In genomic region chr13:105804561-105805190, GRCh38 we compare ENCODE assay signal across 13 cellular contexts.
A peak's percentile ranks its signal among the peaks of the same experiment; 100 is the strongest.
DNase-seq lines count a peak whose midpoint lies in the region; TF ChIP-seq lines count a peak whose summit lies in the region.
"Had no signal": no experiment of that assay in that cellular context is flagged by ENCODE, and none has a peak within 500 bp of the region (broad histone marks: within the 10 kb centered on the region; RNA-seq: fewer than 3 reads in every experiment).

No MANE protein-coding gene starts in this region.

- H3K4me3 Mint-ChIP-seq in activated CD4-positive, alpha-beta memory T cell treated with anti-CD3 and anti-CD28 coated beads for 36 hours = no peak overlapping the region
- H3K4me3 Mint-ChIP-seq: T-cell had no signal

- POLR2A ChIA-PET in activated CD4-positive, alpha-beta memory T cell treated with anti-CD3 and anti-CD28 coated beads for 36 hours (lab: Charles Lee) = no interaction called here

- intact Hi-C loops in activated CD4-positive, alpha-beta memory T cell treated with anti-CD3 and anti-CD28 coated beads for 36 hours (cut with micrococcal nuclease) = no loop called here

- H3K9me3 Mint-ChIP-seq in activated CD4-positive, alpha-beta memory T cell treated with anti-CD3 and anti-CD28 coated beads for 36 hours = no peaks in the 10 kb centered on the region

- DNase-seq in AG08395 (ENCODE audit: low spot score) (peak; percentile 55), M059J (ENCODE audit: low read depth) (peak; percentile 77), epithelial cell of esophagus (ENCODE audit: low read depth) (peak; percentile 57), middle frontal gyrus (ENCODE audit: extremely low spot score, low spot score) (peak; percentile 18), SJCRH30 (no peak)
- DNase-seq in stimulated activated naive CD4-positive, alpha-beta T cell treated with Interleukin-2 at 50 U/mL for 16 hours (lab: John Stamatoyannopoulos, UW) = no peak
- no peak for DNase-seq in NK-92 treated with Interleukin-12 subunit alpha and Interleukin-12 subunit beta, amount 100 ng/mL, for 24 hours (lab: John Stamatoyannopoulos, UW)
- DNase-seq in activated CD4-positive, alpha-beta memory T cell treated with anti-CD3 and anti-CD28 coated beads for 36 hours = no peak
- DNase-seq: activated CD8-positive, alpha-beta memory T cell treated with anti-CD3 and anti-CD28 coated beads, Interleukin-2, amount 50 U/mL, for 48 hours; NCI-H1092; T-cell had no signal

- CTCF ChIA-PET in activated CD4-positive, alpha-beta memory T cell treated with anti-CD3 and anti-CD28 coated beads for 36 hours (lab: Charles Lee) = no interaction called here

- TF ChIP-seq CTCF in epithelial cell of esophagus (IDR thresholded peaks at IDR 0.05; ENCODE audit: insufficient read depth, low read depth, low read length, missing control alignments) = no peak

- H3K4me3 ChIP-seq in epithelial cell of esophagus (ENCODE audit: low read length) (no peak overlapping the region), SJCRH30 (no peak overlapping the region)
- H3K4me3 ChIP-seq: skin epidermis had no signal

- H3K36me3 Mint-ChIP-seq in activated CD4-positive, alpha-beta memory T cell treated with anti-CD3 and anti-CD28 coated beads for 36 hours = no peaks in the 10 kb centered on the region
- H3K36me3 Mint-ChIP-seq: activated naive CD4-positive, alpha-beta T cell treated with anti-CD3 and anti-CD28 coated beads, Interleukin-2, amount 50 U/mL, for 72 hours; T-cell had no signal

- H3K27me3 ChIP-seq in SJCRH30 = no peaks in the 10 kb centered on the region

- no peaks in the 10 kb centered on the region for H3K36me3 ChIP-seq in SJCRH30

- H3K4me1 ChIP-seq in SJCRH30 = no peaks in the 10 kb centered on the region

- H3K9me3 ChIP-seq in SJCRH30 (replicated peaks) = no peaks in the 10 kb centered on the region

- H3K27me3 Mint-ChIP-seq in activated CD4-positive, alpha-beta memory T cell treated with anti-CD3 and anti-CD28 coated beads for 36 hours = no peaks in the 10 kb centered on the region
- H3K27me3 Mint-ChIP-seq: T-cell had no signal

- no peaks in the 10 kb centered on the region for H3K4me1 Mint-ChIP-seq in activated CD4-positive, alpha-beta memory T cell treated with anti-CD3 and anti-CD28 coated beads for 36 hours (ENCODE audit: low read depth)
- H3K4me1 Mint-ChIP-seq: T-cell had no signal

- H3K27ac Mint-ChIP-seq in activated CD4-positive, alpha-beta memory T cell treated with anti-CD3 and anti-CD28 coated beads for 36 hours = no peak overlapping the region
- H3K27ac Mint-ChIP-seq: activated naive CD4-positive, alpha-beta T cell treated with anti-CD3 and anti-CD28 coated beads, Interleukin-2, amount 50 U/mL, for 72 hours; T-cell had no signal

- no peak overlapping the region for H3K27ac ChIP-seq in SJCRH30
- H3K27ac ChIP-seq: skin epidermis had no signal

Comparison
In these comparisons a context has a peak if more than half of its experiments do, and no peak if none do; other contexts are left out.
1. DNase-seq: peak in AG08395 (single experiment), M059J (single experiment), epithelial cell of esophagus (single experiment) and middle frontal gyrus (single experiment); none in SJCRH30 (0 of 2), stimulated activated naive CD4-positive, alpha-beta T cell treated with Interleukin-2 at 50 U/mL for 16 hours (single experiment), NK-92 treated with Interleukin-12 subunit alpha and Interleukin-12 subunit beta, amount 100 ng/mL, for 24 hours (single experiment) and activated CD4-positive, alpha-beta memory T cell treated with anti-CD3 and anti-CD28 coated beads for 36 hours (single experiment).